Comparison of ENCODE assay signal across 8 cellular contexts in the genomic region with DNA sequence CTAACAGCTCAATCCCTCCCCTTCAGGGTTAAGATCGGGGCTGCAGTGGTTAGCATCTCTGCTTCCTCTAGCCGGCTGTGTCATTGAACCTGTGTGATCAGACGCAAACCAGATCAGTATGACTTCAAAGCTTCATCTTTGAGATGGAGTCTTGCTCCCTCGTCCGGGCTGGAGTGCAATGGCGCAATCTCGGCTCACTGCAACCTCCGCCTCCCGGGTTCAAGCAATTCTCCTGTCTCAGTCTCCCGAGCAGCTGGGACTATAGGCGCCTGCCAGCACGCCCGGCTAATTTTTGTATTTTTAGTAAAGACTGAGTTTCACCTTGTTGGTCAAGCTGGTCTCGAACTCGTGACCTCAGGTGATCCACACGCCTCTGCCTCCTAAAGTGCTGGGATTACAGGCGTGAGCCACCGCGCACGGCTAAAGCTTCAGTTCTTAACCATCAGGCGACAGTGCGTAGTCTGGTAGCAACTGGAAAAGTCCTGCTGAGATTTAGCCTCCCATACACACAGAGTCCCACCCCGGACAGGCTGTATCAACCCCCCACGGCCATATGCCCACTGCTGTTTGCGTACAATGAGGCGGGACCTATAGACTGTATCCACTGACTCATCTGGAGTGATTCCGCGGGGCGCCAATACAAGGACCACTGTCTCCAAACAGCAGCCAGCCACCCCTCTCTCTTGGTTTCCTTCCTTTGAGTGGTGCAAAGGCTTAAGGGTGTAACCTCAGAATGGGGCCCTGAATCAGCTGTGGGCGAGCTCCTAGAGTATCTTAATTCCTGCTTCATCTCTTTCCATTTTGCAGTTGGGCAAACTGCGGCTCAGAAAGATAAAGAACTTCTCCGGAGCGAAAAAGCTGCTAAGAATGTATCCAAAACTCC. TPM values are rescaled to one million over a fixed set of nuclear protein-coding genes. Genes with fewer than 3 reads are reported as not detected.
DNase-seq lines count a peak whose midpoint lies in the region; ATAC-seq, FAIRE-seq and TF ChIP-seq lines count a peak whose summit lies in the region.

No MANE protein-coding gene starts in this region.

- peak overlapping the region; percentile 76 to 88 for H3K4me2 ChIP-seq in H1 (ENCODE audit: insufficient read depth in 1 of 2, low read depth in 2 of 2, low read length in 2 of 2)

- H3K4ac ChIP-seq in H1 (replicated peaks; ENCODE audit: insufficient read length, low read depth, low read length) = peak overlapping the region; percentile 33

- H2BK5ac ChIP-seq in H1 (ENCODE audit: low read depth, low read length) = peak overlapping the region; percentile 60

- no peak overlapping the region for H2BK120ac ChIP-seq in H1 (replicated peaks; ENCODE audit: low read depth, low read length)

- H3K4me1 ChIP-seq in H1 (replicated peaks in 1 of 4; ENCODE audit: control insufficient read depth in 3 of 4, insufficient read depth in 4 of 4, low read length in 3 of 4) = peaks cover 0 to 12% (median 8%) of the 10 kb centered on the region in 4 experiments

- FAIRE-seq in H1 (lab: Jason Lieb, UNC) = no peak

- no peak overlapping the region; the same call in 1 of the 2 replicates for H2AK5ac ChIP-seq in H1 (ENCODE audit: low read depth, low read length)

- H3K9ac ChIP-seq in H1 (replicated peaks in 1 of 4; ENCODE audit: extremely low read depth in 1 of 4, low read depth in 3 of 4, low read length in 3 of 4) = peak overlapping the region; percentile 34 to 55 (median 34); a peak in 6 of 7 replicates

- H3K4me3 ChIP-seq in AG04449 (ENCODE audit: low read depth, low read length) (peak overlapping the region; percentile 99), H1 (ENCODE audit: extremely low read depth in 1 of 4, insufficient read depth in 2 of 4, low read depth in 3 of 4, low read length in 4 of 4) (peak overlapping the region; percentile 93 to 96 (median 94))

- no peak overlapping the region for H3K23ac ChIP-seq in H1 (ENCODE audit: insufficient read length)

- H3K79me1 ChIP-seq in H1 (ENCODE audit: low read depth, low read length) = no peaks in the 10 kb centered on the region

- POLR2A ChIA-PET in AG04449 (lab: Yijun Ruan, JAX) = interaction anchor here (0.7 to 1.9 kb wide), 3 partner anchors 28 to 115 kb away, joined by 3 to 18 read pairs (median 3); a partner anchor contains a TSS
- POLR2A ChIA-PET in H1 (lab: Charles Lee; ENCODE audit: partially characterized antibody) = interaction anchor here (0.6 to 4.6 kb wide), 14 partner anchors 9 to 392 kb away, joined by 3 to 26 read pairs (median 4); a partner anchor contains a TSS

- H4K91ac ChIP-seq in H1 (replicated peaks; ENCODE audit: insufficient read length, low read length) = no peak overlapping the region

- peak; percentile 32 for ATAC-seq in GM18520 (IDR thresholded peaks at IDR 0.05; ENCODE audit: unreplicated experiment)
- peak; percentile 37 for ATAC-seq in HG03066 (IDR thresholded peaks at IDR 0.05; ENCODE audit: low read depth, unreplicated experiment)

- H4K5ac ChIP-seq in H1 (ENCODE audit: insufficient read length, low read depth, low read length) = no peak overlapping the region

- CTCF ChIA-PET in AG04449 (lab: Yijun Ruan, JAX) = interaction anchor here (0.6 to 2.4 kb wide), 16 partner anchors 9 to 392 kb away, joined by 3 to 9 read pairs (median 4); a partner anchor contains a TSS
- CTCF ChIA-PET in H1 (lab: Charles Lee; ENCODE audit: partially characterized antibody) = interaction anchor here (0.6 to 2.4 kb wide), 15 partner anchors 8 to 653 kb away, joined by 3 to 11 read pairs (median 4); no protein-coding TSS in a partner anchor

- H2BK20ac ChIP-seq in H1 (ENCODE audit: low read length) = peak overlapping the region; percentile 72; the same call in 1 of the 2 replicates

- H4K20me1 ChIP-seq in H1 (replicated peaks in 1 of 2; ENCODE audit: control insufficient read depth in 1 of 2, insufficient read depth in 2 of 2, low read length in 2 of 2) = peaks cover 0 to 2% of the 10 kb centered on the region in 2 experiments

- no peak for TF ChIP-seq EP300 in H1 (IDR thresholded peaks at IDR 0.05; ENCODE audit: borderline replicate concordance in 1 of 2, low read depth in 2 of 2, low read length in 2 of 2)

- peak overlapping the region; percentile 51 for H3K27ac ChIP-seq in H1 (ENCODE audit: low read depth, low read length)

- H3K27me3 ChIP-seq in H1 (replicated peaks in 1 of 4; ENCODE audit: control insufficient read depth in 3 of 4, extremely low read depth in 1 of 4, insufficient read depth in 3 of 4, low read length in 3 of 4) = no peaks in the 10 kb centered on the region

- peaks cover 8% of the 10 kb centered on the region; the same call in 1 of the 2 replicates for H3K23me2 ChIP-seq in H1 (ENCODE audit: low read depth, low read length)

- no peak overlapping the region for H4K8ac ChIP-seq in H1 (ENCODE audit: extremely low read depth, insufficient read depth, low read length)

- peak overlapping the region; percentile 18 for H2BK12ac ChIP-seq in H1 (ENCODE audit: low read depth, low read length)

- peak overlapping the region; percentile 83 for H2BK15ac ChIP-seq in H1 (ENCODE audit: low read length)

- TF ChIP-seq RAD21 in H1 (IDR thresholded peaks at IDR 0.05 in 1 of 2, conservative IDR thresholded peaks at IDR 0.05 in 1 of 2; ENCODE audit: low read depth in 2 of 2, low read length in 2 of 2) = no peak

- H3K9me3 ChIP-seq in H1 (ENCODE audit: insufficient read depth in 2 of 2, low read depth in 1 of 2, low read length in 1 of 2) = no peaks in the 10 kb centered on the region

- H3K36me3 ChIP-seq in H1 (ENCODE audit: control insufficient read depth in 2 of 4, insufficient read depth in 4 of 4, low read length in 3 of 4) = no peaks in the 10 kb centered on the region; a peak in 2 of 8 replicates

- no peak overlapping the region for H3K14ac ChIP-seq in H1 (ENCODE audit: insufficient read length)

- TF ChIP-seq CTCF in AG04449 (IDR thresholded peaks at IDR 0.05; ENCODE audit: insufficient read depth, low read length, missing control alignments) = peak; percentile 5
- TF ChIP-seq CTCF in H1 (IDR thresholded peaks at IDR 0.05; ENCODE audit: control extremely low read depth in 1 of 3, insufficient read depth in 1 of 3, low read depth in 1 of 3, low read length in 3 of 3) = no peak

- TF ChIP-seq POLR2A in H1 (IDR thresholded peaks at IDR 0.05; ENCODE audit: control extremely low read depth in 1 of 2, low read depth in 2 of 2, low read length in 2 of 2) = no peak

- no peak overlapping the region for H3K18ac ChIP-seq in H1 (ENCODE audit: extremely low read depth, low read length)

- peak overlapping the region; percentile 66 for H2AFZ ChIP-seq in H1 (ENCODE audit: low read length)

- H3K79me2 ChIP-seq in H1 (ENCODE audit: control insufficient read depth in 1 of 2, insufficient read depth in 2 of 2, low read length in 2 of 2) = peaks cover 0 to 10% of the 10 kb centered on the region in 2 experiments; a peak in 2 of 4 replicates

- no peak overlapping the region for H3K56ac ChIP-seq in H1 (replicated peaks; ENCODE audit: insufficient read length, low read depth, low read length)

- WGBS in H1 (ENCODE audit: extremely low coverage in 1 of 2, insufficient coverage in 1 of 2, insufficient read length in 1 of 2, insufficient replicate concordance in 2 of 2, low coverage in 1 of 2, low lambda C conversion rate in 2 of 2, missing lambda C conversion rate in 1 of 2), 2 experiments = 37% methylated on average over 33 of the region's 33 CpGs; no CpG with 5 or more reads in 1 of the 2 experiments

- DNase-seq in AG04449 (ENCODE audit: low read depth, low spot score) = no peak
- DNase-seq in NCI-H69 (lab: John Stamatoyannopoulos, UW) = peak; percentile 86
- peak; percentile 18 to 56 (median 53) for DNase-seq in activated CD8-positive, alpha-beta memory T cell treated with anti-CD3 and anti-CD28 coated beads for 48 hours (ENCODE audit: low read depth in 2 of 3, low spot score in 2 of 3)
- no peak for DNase-seq in H1 (ENCODE audit: low read depth in 1 of 2, low spot score in 2 of 2)
- peak; percentile 39 for DNase-seq in middle frontal gyrus (ENCODE audit: extremely low spot score, low spot score)
- DNase-seq in stimulated activated CD8-positive, alpha-beta memory T cell treated with anti-CD3 and anti-CD28 coated beads, Interleukin-4, amount 100 ng/mL, for 24 hours (ENCODE audit: low read depth) = peak; percentile 63

TF ChIP-seq in H1, 55 proteins besides CTCF, POLR2A, EP300 and RAD21 (continues in another document):
- TF ChIP-seq EZH2 (IDR thresholded peaks at IDR 0.05; ENCODE audit: low read depth, low read length, severe bottlenecking) (peak; percentile 24), HDAC2 (IDR thresholded peaks at IDR 0.05; ENCODE audit: borderline replicate concordance in 1 of 2, low read depth in 2 of 2, low read length in 2 of 2) (no peak; a peak in 1 of 4 replicates)

RNA-seq across cellular contexts. Expression of a gene that starts 23.3 kb away (rescaled TPM):
- total RNA-seq in H1 (2021; fragmentation: NEBNext Ultra II Directional; extraction: Animal tissue kit (Norgen Biotek cat#: 25700)) = not detected in 2 replicates
- polyA plus RNA-seq in H1 (2011; rRNA removed) = 0.09 TPM in 1 of 2 replicates, not detected in the other
- not detected for polyA plus RNA-seq in H1 (2011; cell fraction: cytosol; rRNA removed)
- not detected for polyA plus RNA-seq in H1 (2011; cell fraction: nucleus; rRNA removed)
- not detected in 4 replicates for polyA plus RNA-seq in H1 (2012, experiment 1 of 2)
- not detected for polyA plus RNA-seq in H1 (2012, experiment 2 of 2)
- polyA plus RNA-seq in H1 (2013, experiment 1 of 2) = not detected
- polyA plus RNA-seq in H1 (2013, experiment 2 of 2) = not detected
- polyA minus RNA-seq in H1 (2011; rRNA and poly(A)+ RNA removed) = not detected in 2 replicates
- polyA minus RNA-seq in H1 (2011; cell fraction: cytosol; rRNA and poly(A)+ RNA removed) = not detected
- polyA minus RNA-seq in H1 (2011; cell fraction: nucleus; rRNA and poly(A)+ RNA removed) = not detected

RNA-seq across cellular contexts. Expression of a gene that starts 27.8 kb away (rescaled TPM):
- total RNA-seq in H1 (2021; fragmentation: NEBNext Ultra II Directional; extraction: Animal tissue kit (Norgen Biotek cat#: 25700)) = 179 and 182 TPM in 2 replicates
- 57.1 and 110 TPM in 2 replicates for polyA plus RNA-seq in H1 (2011; rRNA removed)
- 110 TPM for polyA plus RNA-seq in H1 (2011; cell fraction: cytosol; rRNA removed)
- polyA plus RNA-seq in H1 (2011; cell fraction: nucleus; rRNA removed) = 25.3 TPM
- 124 to 252 TPM (median 148 TPM) in 4 replicates for polyA plus RNA-seq in H1 (2012, experiment 1 of 2)
- polyA plus RNA-seq in H1 (2012, experiment 2 of 2) = 100 TPM
- polyA plus RNA-seq in H1 (2013, experiment 1 of 2) = 150 TPM
- 157 TPM for polyA plus RNA-seq in H1 (2013, experiment 2 of 2)
- 126 and 213 TPM in 2 replicates for polyA minus RNA-seq in H1 (2011; rRNA and poly(A)+ RNA removed)
- polyA minus RNA-seq in H1 (2011; cell fraction: cytosol; rRNA and poly(A)+ RNA removed) = 63.3 TPM
- 46.2 TPM for polyA minus RNA-seq in H1 (2011; cell fraction: nucleus; rRNA and poly(A)+ RNA removed)

RNA-seq across cellular contexts. Expression of a gene that starts 47.9 kb away (rescaled TPM):
- total RNA-seq in H1 (2021; fragmentation: NEBNext Ultra II Directional; extraction: Animal tissue kit (Norgen Biotek cat#: 25700)) = not detected in 2 replicates
- not detected in 2 replicates for polyA plus RNA-seq in H1 (2011; rRNA removed)
- polyA plus RNA-seq in H1 (2011; cell fraction: cytosol; rRNA removed) = not detected
- not detected for polyA plus RNA-seq in H1 (2011; cell fraction: nucleus; rRNA removed)
- not detected in 4 replicates for polyA plus RNA-seq in H1 (2012, experiment 1 of 2)
- not detected for polyA plus RNA-seq in H1 (2012, experiment 2 of 2)
- not detected for polyA plus RNA-seq in H1 (2013, experiment 1 of 2)
- not detected for polyA plus RNA-seq in H1 (2013, experiment 2 of 2)
- polyA minus RNA-seq in H1 (2011; rRNA and poly(A)+ RNA removed) = not detected in 2 replicates
- not detected for polyA minus RNA-seq in H1 (2011; cell fraction: cytosol; rRNA and poly(A)+ RNA removed)
- not detected for polyA minus RNA-seq in H1 (2011; cell fraction: nucleus; rRNA and poly(A)+ RNA removed)

Comparison
In these comparisons a context has a peak if more than half of its experiments do, and no peak if none do; other contexts are left out.
1. DNase-seq: peak in NCI-H69 (single experiment), activated CD8-positive, alpha-beta memory T cell treated with anti-CD3 and anti-CD28 coated beads for 48 hours (3 of 3), middle frontal gyrus (single experiment) and stimulated activated CD8-positive, alpha-beta memory T cell treated with anti-CD3 and anti-CD28 coated beads, Interleukin-4, amount 100 ng/mL, for 24 hours (single experiment); none in AG04449 (single experiment) and H1 (0 of 2).